ENCODE assay signal across 1 cellular context in the genomic region with DNA sequence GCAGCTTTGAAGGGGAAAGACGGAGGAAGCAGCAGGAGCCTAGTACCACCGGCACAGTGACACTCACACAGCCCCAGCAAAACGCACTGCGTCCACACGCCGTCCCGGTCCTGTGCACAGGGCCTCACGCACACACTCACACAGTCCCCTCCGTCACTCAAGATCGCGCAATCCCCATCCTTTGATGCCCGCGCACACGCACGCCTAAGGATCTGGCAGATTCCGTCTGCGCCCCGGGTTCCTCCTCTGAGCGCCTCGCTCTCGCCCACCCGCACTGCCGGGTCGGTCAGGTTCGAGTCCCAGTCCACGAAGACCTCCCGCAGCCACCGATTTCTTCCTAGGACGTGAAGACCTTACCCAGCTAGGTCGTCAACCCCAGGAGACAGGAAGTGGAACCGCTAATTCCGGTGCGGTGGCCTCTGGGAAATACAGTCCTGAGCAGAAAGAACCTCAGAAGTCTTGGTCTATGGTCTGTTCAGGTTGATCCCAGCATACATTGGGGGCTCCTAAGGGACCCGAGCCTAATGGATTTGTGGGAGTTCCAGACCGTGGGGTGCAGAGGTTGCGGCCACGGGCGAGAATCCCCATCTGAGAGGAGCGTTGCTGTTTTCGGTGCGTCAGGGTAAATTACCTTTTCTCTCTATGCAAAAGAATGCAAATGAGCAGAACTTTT.
A peak's percentile ranks its signal among the peaks of the same experiment; 100 is the strongest.
TF ChIP-seq lines count a peak whose summit lies in the region.

ZNF780B (minus strand) TSS at position 400 of the 673 bp plus-strand sequence. CDS start 5,899 bp downstream, outside the sequence.

TF ChIP-seq in HepG2, 621 proteins besides CTCF, POLR2A, EP300 and RAD21 (continued from another document and continues in another):
- TF ChIP-seq RCOR2 (CRISPR knock-in tag; IDR thresholded peaks at IDR 0.05) (no peak), TIGD3 (CRISPR knock-in tag; IDR thresholded peaks at IDR 0.05; ENCODE audit: borderline replicate concordance) (0 out of 2 replicates have a peak, but pooled peaks have one; percentile 79), LCORL (IDR thresholded peaks at IDR 0.05) (no peak), LCORL (CRISPR knock-in tag; IDR thresholded peaks at IDR 0.05) (peak; percentile 42; the same call in 1 of the 2 replicates), ATF6 (CRISPR knock-in tag; conservative IDR thresholded peaks at IDR 0.05) (no peak), FOSL1 (CRISPR knock-in tag; IDR thresholded peaks at IDR 0.05; ENCODE audit: borderline replicate concordance) (no peak), HDAC1 (CRISPR knock-in tag; IDR thresholded peaks at IDR 0.05) (0 out of 2 replicates have a peak, but pooled peaks have one; percentile 32), THRA (CRISPR knock-in tag; IDR thresholded peaks at IDR 0.05; ENCODE audit: borderline replicate concordance) (no peak), GABPA (IDR thresholded peaks at IDR 0.05; ENCODE audit: low read depth, low read length) (peak; percentile 85), GABPA (CRISPR knock-in tag; IDR thresholded peaks at IDR 0.05; ENCODE audit: low read depth) (peak; percentile 99), AHR (CRISPR knock-in tag; IDR thresholded peaks at IDR 0.05) (no peak; the same call in 1 of the 2 replicates), ZEB1 (IDR thresholded peaks at IDR 0.05; ENCODE audit: insufficient replicate concordance, low read depth) (no peak), ZNF678 (CRISPR knock-in tag; IDR thresholded peaks at IDR 0.05) (0 out of 2 replicates have a peak, but pooled peaks have one; percentile 80), ISX (CRISPR knock-in tag; conservative IDR thresholded peaks at IDR 0.05) (no peak), THAP9 (CRISPR knock-in tag; IDR thresholded peaks at IDR 0.05; ENCODE audit: borderline replicate concordance) (peak; percentile 72; the same call in 1 of the 2 replicates), TOPORS (CRISPR knock-in tag; IDR thresholded peaks at IDR 0.05) (0 out of 2 replicates have a peak, but pooled peaks have one; percentile 70), ZNF800 (CRISPR knock-in tag; IDR thresholded peaks at IDR 0.05) (peak; percentile 45; the same call in 1 of the 2 replicates), ZSCAN22 (CRISPR knock-in tag; IDR thresholded peaks at IDR 0.05) (no peak), ZNF207 (IDR thresholded peaks at IDR 0.05; ENCODE audit: borderline replicate concordance) (no peak), BRCA1 (CRISPR knock-in tag; IDR thresholded peaks at IDR 0.05) (no peak), ZNF569 (CRISPR knock-in tag; IDR thresholded peaks at IDR 0.05; ENCODE audit: borderline replicate concordance) (no peak), FOXM1 (CRISPR knock-in tag; IDR thresholded peaks at IDR 0.05) (no peak), ZNF510 (CRISPR knock-in tag; IDR thresholded peaks at IDR 0.05; ENCODE audit: low read depth) (no peak), HOXA3 (CRISPR knock-in tag; IDR thresholded peaks at IDR 0.05) (peak; percentile 72), TP53 (CRISPR knock-in tag; conservative IDR thresholded peaks at IDR 0.05) (no peak), ZNF3 (CRISPR knock-in tag; IDR thresholded peaks at IDR 0.05) (no peak), ZNF432 (CRISPR knock-in tag; IDR thresholded peaks at IDR 0.05; ENCODE audit: borderline replicate concordance) (no peak), ZNF337 (CRISPR knock-in tag; IDR thresholded peaks at IDR 0.05; ENCODE audit: borderline replicate concordance, low read depth) (no peak), ZSCAN30 (CRISPR knock-in tag; IDR thresholded peaks at IDR 0.05) (no peak), ISL2 (CRISPR knock-in tag; IDR thresholded peaks at IDR 0.05) (no peak), NR2C2 (CRISPR knock-in tag; IDR thresholded peaks at IDR 0.05; ENCODE audit: borderline replicate concordance) (peak; percentile 98), MED1 (CRISPR knock-in tag; IDR thresholded peaks at IDR 0.05) (peak; percentile 46; the same call in 1 of the 2 replicates), ETV6 (CRISPR knock-in tag; conservative IDR thresholded peaks at IDR 0.05) (no peak), ZNF143 (CRISPR knock-in tag; IDR thresholded peaks at IDR 0.05) (peak; percentile 92), ZNF75D (CRISPR knock-in tag; IDR thresholded peaks at IDR 0.05; ENCODE audit: borderline replicate concordance) (no peak), BHLHE40 (IDR thresholded peaks at IDR 0.05; ENCODE audit: low read length) (0 out of 2 replicates have a peak, but pooled peaks have one; percentile 30), ZNF556 (CRISPR knock-in tag; IDR thresholded peaks at IDR 0.05; ENCODE audit: borderline replicate concordance) (no peak), SAFB2 (CRISPR knock-in tag; IDR thresholded peaks at IDR 0.05; ENCODE audit: borderline replicate concordance, low read depth) (peak; percentile 58; the same call in 1 of the 2 replicates), ZNF83 (CRISPR knock-in tag; IDR thresholded peaks at IDR 0.05; ENCODE audit: borderline replicate concordance) (no peak), AGO1 (IDR thresholded peaks at IDR 0.05; ENCODE audit: low read depth, low read length, poor library complexity, severe bottlenecking) (no peak), PAX8 (CRISPR knock-in tag; IDR thresholded peaks at IDR 0.05; ENCODE audit: borderline replicate concordance) (no peak)
- TF ChIP-seq, protein P1, sequence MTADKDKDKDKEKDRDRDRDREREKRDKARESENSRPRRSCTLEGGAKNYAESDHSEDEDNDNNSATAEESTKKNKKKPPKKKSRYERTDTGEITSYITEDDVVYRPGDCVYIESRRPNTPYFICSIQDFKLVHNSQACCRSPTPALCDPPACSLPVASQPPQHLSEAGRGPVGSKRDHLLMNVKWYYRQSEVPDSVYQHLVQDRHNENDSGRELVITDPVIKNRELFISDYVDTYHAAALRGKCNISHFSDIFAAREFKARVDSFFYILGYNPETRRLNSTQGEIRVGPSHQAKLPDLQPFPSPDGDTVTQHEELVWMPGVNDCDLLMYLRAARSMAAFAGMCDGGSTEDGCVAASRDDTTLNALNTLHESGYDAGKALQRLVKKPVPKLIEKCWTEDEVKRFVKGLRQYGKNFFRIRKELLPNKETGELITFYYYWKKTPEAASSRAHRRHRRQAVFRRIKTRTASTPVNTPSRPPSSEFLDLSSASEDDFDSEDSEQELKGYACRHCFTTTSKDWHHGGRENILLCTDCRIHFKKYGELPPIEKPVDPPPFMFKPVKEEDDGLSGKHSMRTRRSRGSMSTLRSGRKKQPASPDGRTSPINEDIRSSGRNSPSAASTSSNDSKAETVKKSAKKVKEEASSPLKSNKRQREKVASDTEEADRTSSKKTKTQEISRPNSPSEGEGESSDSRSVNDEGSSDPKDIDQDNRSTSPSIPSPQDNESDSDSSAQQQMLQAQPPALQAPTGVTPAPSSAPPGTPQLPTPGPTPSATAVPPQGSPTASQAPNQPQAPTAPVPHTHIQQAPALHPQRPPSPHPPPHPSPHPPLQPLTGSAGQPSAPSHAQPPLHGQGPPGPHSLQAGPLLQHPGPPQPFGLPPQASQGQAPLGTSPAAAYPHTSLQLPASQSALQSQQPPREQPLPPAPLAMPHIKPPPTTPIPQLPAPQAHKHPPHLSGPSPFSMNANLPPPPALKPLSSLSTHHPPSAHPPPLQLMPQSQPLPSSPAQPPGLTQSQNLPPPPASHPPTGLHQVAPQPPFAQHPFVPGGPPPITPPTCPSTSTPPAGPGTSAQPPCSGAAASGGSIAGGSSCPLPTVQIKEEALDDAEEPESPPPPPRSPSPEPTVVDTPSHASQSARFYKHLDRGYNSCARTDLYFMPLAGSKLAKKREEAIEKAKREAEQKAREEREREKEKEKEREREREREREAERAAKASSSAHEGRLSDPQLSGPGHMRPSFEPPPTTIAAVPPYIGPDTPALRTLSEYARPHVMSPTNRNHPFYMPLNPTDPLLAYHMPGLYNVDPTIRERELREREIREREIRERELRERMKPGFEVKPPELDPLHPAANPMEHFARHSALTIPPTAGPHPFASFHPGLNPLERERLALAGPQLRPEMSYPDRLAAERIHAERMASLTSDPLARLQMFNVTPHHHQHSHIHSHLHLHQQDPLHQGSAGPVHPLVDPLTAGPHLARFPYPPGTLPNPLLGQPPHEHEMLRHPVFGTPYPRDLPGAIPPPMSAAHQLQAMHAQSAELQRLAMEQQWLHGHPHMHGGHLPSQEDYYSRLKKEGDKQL (CRISPR knock-in tag; IDR thresholded peaks at IDR 0.05; ENCODE audit: low read depth), result no peak
- TF ChIP-seq, protein P2, sequence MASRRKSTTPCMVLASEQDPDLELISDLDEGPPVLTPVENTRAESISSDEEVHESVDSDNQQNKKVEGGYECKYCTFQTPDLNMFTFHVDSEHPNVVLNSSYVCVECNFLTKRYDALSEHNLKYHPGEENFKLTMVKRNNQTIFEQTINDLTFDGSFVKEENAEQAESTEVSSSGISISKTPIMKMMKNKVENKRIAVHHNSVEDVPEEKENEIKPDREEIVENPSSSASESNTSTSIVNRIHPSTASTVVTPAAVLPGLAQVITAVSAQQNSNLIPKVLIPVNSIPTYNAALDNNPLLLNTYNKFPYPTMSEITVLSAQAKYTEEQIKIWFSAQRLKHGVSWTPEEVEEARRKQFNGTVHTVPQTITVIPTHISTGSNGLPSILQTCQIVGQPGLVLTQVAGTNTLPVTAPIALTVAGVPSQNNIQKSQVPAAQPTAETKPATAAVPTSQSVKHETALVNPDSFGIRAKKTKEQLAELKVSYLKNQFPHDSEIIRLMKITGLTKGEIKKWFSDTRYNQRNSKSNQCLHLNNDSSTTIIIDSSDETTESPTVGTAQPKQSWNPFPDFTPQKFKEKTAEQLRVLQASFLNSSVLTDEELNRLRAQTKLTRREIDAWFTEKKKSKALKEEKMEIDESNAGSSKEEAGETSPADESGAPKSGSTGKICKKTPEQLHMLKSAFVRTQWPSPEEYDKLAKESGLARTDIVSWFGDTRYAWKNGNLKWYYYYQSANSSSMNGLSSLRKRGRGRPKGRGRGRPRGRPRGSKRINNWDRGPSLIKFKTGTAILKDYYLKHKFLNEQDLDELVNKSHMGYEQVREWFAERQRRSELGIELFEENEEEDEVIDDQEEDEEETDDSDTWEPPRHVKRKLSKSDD (CRISPR knock-in tag; IDR thresholded peaks at IDR 0.05; ENCODE audit: low read depth), result no peak
